24 cellular contexts compared by ENCODE assay signal in the genomic region with DNA sequence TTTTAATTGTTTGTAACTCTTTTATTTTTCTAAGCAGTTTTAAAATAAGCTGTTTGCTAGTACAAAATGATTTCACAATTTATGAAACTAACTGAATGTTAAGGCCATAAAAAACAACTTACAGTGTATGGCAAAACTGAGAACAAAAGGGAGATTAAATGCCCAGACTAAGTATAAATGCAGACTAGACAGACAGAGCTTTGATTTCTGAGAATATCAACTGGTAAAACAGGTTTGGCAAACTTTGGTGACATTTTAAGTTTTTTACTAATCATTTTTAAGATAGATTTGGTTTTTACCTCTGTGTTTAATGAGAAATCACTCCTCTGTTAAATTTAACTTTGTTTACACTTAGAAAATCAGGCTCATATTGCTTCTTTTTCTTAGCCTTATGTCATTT.
"Had no signal": no experiment of that assay in that cellular context is flagged by ENCODE, and none has a peak within 500 bp of the region (broad histone marks: within the 10 kb centered on the region; RNA-seq: fewer than 3 reads in every experiment).

No MANE protein-coding gene starts in this region.

- H3K4me1 Mint-ChIP-seq: activated CD4-positive, alpha-beta memory T cell treated with anti-CD3 and anti-CD28 coated beads, Interleukin-2, amount 10 ng/mL, durations not matched to agents 7 days and 5 days; activated naive CD8-positive, alpha-beta T cell treated with anti-CD3 and anti-CD28 coated beads, Interleukin-2, amount 10 ng/mL, durations not matched to agents 7 days and 5 days had no signal

- H3K4me3 Mint-ChIP-seq: activated CD4-positive, alpha-beta memory T cell treated with anti-CD3 and anti-CD28 coated beads, Interleukin-2, amount 10 ng/mL, durations not matched to agents 7 days and 5 days; activated naive CD8-positive, alpha-beta T cell treated with anti-CD3 and anti-CD28 coated beads, Interleukin-2, amount 10 ng/mL, durations not matched to agents 7 days and 5 days had no signal

- H3K27me3 Mint-ChIP-seq: activated CD4-positive, alpha-beta memory T cell treated with anti-CD3 and anti-CD28 coated beads, Interleukin-2, amount 10 ng/mL, durations not matched to agents 7 days and 5 days; activated naive CD8-positive, alpha-beta T cell treated with anti-CD3 and anti-CD28 coated beads, Interleukin-2, amount 10 ng/mL, durations not matched to agents 7 days and 5 days had no signal

- DNase-seq: activated CD4-positive, alpha-beta memory T cell treated with anti-CD3 and anti-CD28 coated beads, Interleukin-2, amount 10 ng/mL, durations not matched to agents 7 days and 5 days; activated CD4-positive, alpha-beta T cell treated with anti-CD3 and anti-CD28 coated beads, Interleukin-2, amount 50 U/mL, for 1 hour; activated CD4-positive, CD25-positive, alpha-beta regulatory T cell; activated CD8-positive, alpha-beta memory T cell treated with anti-CD3 and anti-CD28 coated beads, Interleukin-2, amount 50 U/mL, for 48 hours; activated naive CD4-positive, alpha-beta T cell treated with anti-CD3 and anti-CD28 coated beads, Interleukin-2, amount 50 U/mL, for 16 hours; activated naive CD8-positive, alpha-beta T cell treated with anti-CD3 and anti-CD28 coated beads, Interleukin-2, amount 10 ng/mL, durations not matched to agents 7 days and 5 days; activated T-cell treated with anti-CD3 and anti-CD28 coated beads, Interleukin-2, amount 50 U/mL, for 1 hour; aorta; body of pancreas; MG63; MV-4-11; NCI-H1105; NCI-H1436; NCI-H1694 treated with DMSO at 0.1 percent for 48 hours; NCI-H2081; NCI-H345; NCI-H510A; NCI-H526 treated with DMSO at 0.1 percent for 48 hours; NCI-H82; Peyer's patch; Right ventricle myocardium superior; SJCRH30; SK-N-SH; T-helper 1 cell had no signal

- H3K27ac Mint-ChIP-seq: activated CD4-positive, alpha-beta memory T cell treated with anti-CD3 and anti-CD28 coated beads, Interleukin-2, amount 10 ng/mL, durations not matched to agents 7 days and 5 days; activated naive CD8-positive, alpha-beta T cell treated with anti-CD3 and anti-CD28 coated beads, Interleukin-2, amount 10 ng/mL, durations not matched to agents 7 days and 5 days had no signal

- H3K27me3 ChIP-seq: body of pancreas, MG63, Peyer's patch, SJCRH30 had no signal

- ATAC-seq: body of pancreas had no signal

- H3K4me3 ChIP-seq: body of pancreas, MG63, Peyer's patch, SJCRH30 had no signal
